1 cellular context compared by ENCODE assay signal in the genomic region with DNA sequence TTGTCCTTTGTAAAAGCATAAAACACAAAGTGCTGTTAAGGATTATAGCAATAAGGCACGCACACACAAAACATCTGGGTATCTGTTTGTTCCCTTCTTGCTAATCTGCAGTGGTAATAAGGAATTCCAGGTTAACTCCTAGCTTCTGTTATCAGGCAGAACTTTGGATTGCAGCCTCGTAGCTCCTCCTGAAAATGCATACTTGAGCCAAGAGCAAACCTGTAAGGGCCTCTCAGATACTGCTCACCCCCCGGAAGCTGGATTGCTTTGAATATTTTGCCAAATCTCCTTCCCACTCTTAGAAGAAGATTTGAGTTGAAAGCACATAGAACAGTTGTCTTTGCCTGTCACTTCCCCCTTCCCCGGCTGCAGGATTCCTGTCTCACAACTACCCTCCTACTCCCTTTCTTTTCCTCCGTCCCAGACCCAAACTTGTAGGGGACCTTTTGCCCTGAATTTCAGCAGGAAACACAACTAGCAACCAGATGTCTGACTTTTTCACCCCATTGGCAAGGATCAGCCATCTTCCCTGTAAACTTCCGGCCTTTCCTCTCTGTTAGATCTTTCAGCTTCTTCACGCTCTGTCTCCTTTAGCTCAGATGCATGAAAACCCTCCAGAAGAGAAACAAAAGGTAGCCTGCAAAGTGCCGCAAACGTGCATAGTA.
TF ChIP-seq lines count a peak whose summit lies in the region.

No MANE protein-coding gene starts in this region.

TF ChIP-seq in IMR-90, 13 proteins besides CTCF, POLR2A, EP300 and RAD21:
- TF ChIP-seq MAZ (IDR thresholded peaks at IDR 0.05; ENCODE audit: borderline replicate concordance, low read depth, low read length) = no peak
- no peak for TF ChIP-seq CHD1 (IDR thresholded peaks at IDR 0.05; ENCODE audit: low read depth, low read length)
- no peak for TF ChIP-seq MAFK (IDR thresholded peaks at IDR 0.05; ENCODE audit: low read depth, low read length)
- TF ChIP-seq SMC3 (IDR thresholded peaks at IDR 0.05; ENCODE audit: low read depth, low read length) = no peak
- TF ChIP-seq RCOR1 (IDR thresholded peaks at IDR 0.05; ENCODE audit: insufficient replicate concordance, low read length) = no peak
- TF ChIP-seq MXI1 (IDR thresholded peaks at IDR 0.05; ENCODE audit: borderline replicate concordance, low read depth, low read length) = no peak
- TF ChIP-seq CEBPB (IDR thresholded peaks at IDR 0.05; ENCODE audit: low read depth, low read length) = no peak
- TF ChIP-seq FOS (IDR thresholded peaks at IDR 0.05; ENCODE audit: low read depth, low read length) = no peak
- TF ChIP-seq BHLHE40 (IDR thresholded peaks at IDR 0.05; ENCODE audit: low read depth, low read length) = no peak
- TF ChIP-seq RFX5 (IDR thresholded peaks at IDR 0.05; ENCODE audit: low read depth, low read length) = no peak
- no peak for TF ChIP-seq NFE2L2 (IDR thresholded peaks at IDR 0.05; ENCODE audit: low read depth, low read length)
- TF ChIP-seq USF2 (IDR thresholded peaks at IDR 0.05; ENCODE audit: low read depth, low read length) = no peak
- TF ChIP-seq ELK1 (IDR thresholded peaks at IDR 0.05; ENCODE audit: borderline replicate concordance, low read depth, low read length) = no peak
